3 cellular contexts compared by ENCODE assay signal in genomic region chr1:52321051-52321450, GRCh38.
"Had no signal": no experiment of that assay in that cellular context is flagged by ENCODE, and none has a peak within 500 bp of the region (broad histone marks: within the 10 kb centered on the region; RNA-seq: fewer than 3 reads in every experiment).

No MANE protein-coding gene starts in this region.

- H3K4me3 ChIP-seq: GM12878 had no signal

- ATAC-seq: GM12878 had no signal

- DNase-seq: GDM1, GF-D8 had no signal
